In the genomic region with DNA sequence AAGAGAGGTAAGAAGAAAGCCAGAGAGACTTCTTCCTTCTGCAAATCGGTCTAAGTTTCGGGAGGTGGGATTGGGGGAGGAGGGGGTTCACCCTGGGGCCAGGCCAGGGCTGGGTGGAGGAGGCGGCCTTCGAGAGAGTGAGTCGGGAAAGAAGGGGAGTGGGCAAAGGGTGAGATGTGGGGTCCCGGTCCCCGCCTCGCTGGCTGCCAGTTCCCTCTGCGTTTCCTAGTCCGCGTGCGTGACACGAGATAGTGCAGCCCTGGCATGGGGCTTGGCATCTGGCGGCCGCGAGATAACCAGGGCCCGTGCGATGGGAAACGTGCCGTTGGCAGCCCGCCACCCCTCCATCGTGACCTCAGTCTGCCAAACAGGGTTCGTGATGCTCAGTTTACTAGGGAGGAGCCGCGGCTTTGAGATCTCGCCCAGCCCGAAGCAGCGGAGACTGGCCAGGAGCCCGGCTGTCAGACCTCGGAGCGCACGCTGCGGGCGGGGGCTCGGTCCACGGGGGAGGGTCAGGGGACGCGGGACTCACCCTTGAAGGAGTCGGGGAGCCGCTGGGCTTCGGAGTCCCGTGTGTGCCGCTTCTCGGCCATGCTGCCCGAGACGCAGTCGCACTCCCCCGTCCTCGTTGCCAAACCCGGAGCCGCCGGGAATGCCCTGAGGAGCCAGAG, we compare ENCODE assay signal across 8 cellular contexts. TPM values are rescaled to one million over a fixed set of nuclear protein-coding genes. Genes with fewer than 3 reads are reported as not detected.
DNase-seq lines count a peak whose midpoint lies in the region; TF ChIP-seq lines count a peak whose summit lies in the region.

A gene with protein sequence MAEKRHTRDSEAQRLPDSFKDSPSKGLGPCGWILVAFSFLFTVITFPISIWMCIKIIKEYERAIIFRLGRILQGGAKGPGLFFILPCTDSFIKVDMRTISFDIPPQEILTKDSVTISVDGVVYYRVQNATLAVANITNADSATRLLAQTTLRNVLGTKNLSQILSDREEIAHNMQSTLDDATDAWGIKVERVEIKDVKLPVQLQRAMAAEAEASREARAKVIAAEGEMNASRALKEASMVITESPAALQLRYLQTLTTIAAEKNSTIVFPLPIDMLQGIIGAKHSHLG (minus strand): TSS at position 656 of the 671 bp plus-strand sequence. CDS start 63 bp downstream, at position 593.

- TF ChIP-seq CTCF in GM12864 (IDR thresholded peaks at IDR 0.05; ENCODE audit: low read depth, low read length, missing control alignments) (no peak), thyroid gland (IDR thresholded peaks at IDR 0.05) (peak in 1 of 6 experiments; percentile 16)

- H3K9me3 ChIP-seq in thyroid gland = no peaks in the 10 kb centered on the region

- peak; percentile 92 to 95 for TF ChIP-seq POLR2A in thyroid gland (IDR thresholded peaks at IDR 0.05)

- no peaks in the 10 kb centered on the region for H3K36me3 ChIP-seq in thyroid gland

- H3K4me1 ChIP-seq in thyroid gland = peaks cover 32 to 59% of the 10 kb centered on the region in 2 donors

- intact Hi-C loops in thyroid gland (cut with DNase I) = no loop called here

- no peaks in the 10 kb centered on the region for H3K27me3 ChIP-seq in thyroid gland

- DNase-seq in GM12864 (ENCODE audit: low read depth) = no peak
- peak; percentile 74 for DNase-seq in H4 (ENCODE audit: low spot score)
- DNase-seq in Kasumi-1 (lab: John Stamatoyannopoulos, UW) = peak; percentile 74 to 85
- DNase-seq in activated CD4-positive, alpha-beta T cell treated with anti-CD3 and anti-CD28 coated beads, Interleukin-2, amount 50 U/mL, for 1 hour = peak; percentile 59
- peak; percentile 41 for DNase-seq in epidermal melanocyte (ENCODE audit: insufficient read length, low spot score)
- DNase-seq in myocyte (ENCODE audit: low read depth) = peak; percentile 95
- peak; percentile 80 to 82 for DNase-seq in thyroid gland
- no peak for DNase-seq in NCI-H748 treated with DMSO at 0.1 percent for 48 hours (lab: John Stamatoyannopoulos, UW)

- 2 to 3% methylated on average over 31 to 37 of the region's 52 CpGs for WGBS in thyroid gland, 2 donors

- H3K4me3 ChIP-seq in GM12864 (ENCODE audit: low read depth, low read length) = peak within 1 kb of the TSS; percentile 91
- H3K4me3 ChIP-seq in thyroid gland (replicated peaks in 1 of 3) = peak within 1 kb of the TSS; percentile 63 to 81 (median 71)

- peak within 1 kb of the TSS; percentile 86 to 93 (median 93) for H3K27ac ChIP-seq in thyroid gland

RNA-seq across cellular contexts. Expression of the gene that starts here (rescaled TPM):
- total RNA-seq in H4 (2014; rRNA removed; shearing (Covaris generic)) = 38.2 and 47.0 TPM in 2 replicates
- total RNA-seq in myocyte (30.3 and 31.3 TPM in 2 replicates), thyroid gland (100 to 1,000 TPM; 104 to 275 (median 142) TPM)
- polyA plus RNA-seq in myocyte (2012) = 28.6 TPM

Comparison
In these comparisons a context has a peak if more than half of its experiments do, and no peak if none do; other contexts are left out.
1. DNase-seq: peak in H4 (single experiment), Kasumi-1 (2 of 2), activated CD4-positive, alpha-beta T cell treated with anti-CD3 and anti-CD28 coated beads, Interleukin-2, amount 50 U/mL, for 1 hour (single experiment), epidermal melanocyte (single experiment), myocyte (single experiment) and thyroid gland (2 of 2); none in GM12864 (single experiment) and NCI-H748 treated with DMSO at 0.1 percent for 48 hours (single experiment).